Comparison of ENCODE assay signal across 29 cellular contexts in the genomic region with DNA sequence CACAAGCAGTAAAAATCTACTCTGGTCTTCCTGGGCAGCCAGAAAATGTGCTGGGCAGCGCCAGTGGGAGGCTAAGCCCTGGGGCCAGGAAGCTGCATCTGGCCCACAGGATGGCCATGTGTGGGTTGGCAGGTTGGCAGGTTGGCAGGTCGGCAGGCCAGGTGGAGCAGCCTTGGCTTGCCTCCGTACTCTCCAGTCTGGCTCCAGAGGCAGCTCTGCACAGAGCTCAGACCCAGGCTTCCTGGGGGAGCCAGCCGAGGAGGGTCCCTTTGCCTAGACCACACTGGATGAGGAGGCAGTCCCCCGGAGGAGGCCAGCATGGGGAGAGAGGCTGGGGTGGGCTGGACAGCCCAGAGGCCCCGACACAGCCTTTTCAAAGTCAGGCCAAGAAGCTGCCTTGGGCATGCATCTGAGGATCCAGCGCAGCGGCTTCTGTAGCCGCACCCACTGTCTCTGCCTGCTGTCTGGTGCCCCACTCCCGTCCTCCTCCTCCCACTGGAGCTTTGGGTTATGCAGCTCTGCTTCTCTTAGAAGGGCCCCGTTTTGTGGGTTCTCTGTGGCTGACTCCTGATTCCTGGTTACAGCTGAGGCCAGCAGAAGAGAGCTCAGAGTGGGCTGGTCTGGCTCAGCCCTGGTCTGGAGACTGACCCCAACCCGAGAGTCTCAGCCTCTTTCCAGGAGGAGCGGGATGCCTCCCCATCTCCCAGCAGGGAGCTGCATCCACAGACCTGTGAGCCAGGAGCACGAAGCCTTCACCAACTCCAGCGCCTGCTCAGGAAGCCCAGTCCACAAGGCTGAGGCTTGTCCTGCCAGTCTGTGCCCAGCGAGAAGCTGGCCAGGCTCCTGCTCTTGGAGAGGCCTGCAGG. TPM values are rescaled to one million over a fixed set of nuclear protein-coding genes. Genes with fewer than 3 reads are reported as not detected.
DNase-seq lines count a peak whose midpoint lies in the region; ATAC-seq and TF ChIP-seq lines count a peak whose summit lies in the region.
"Had no signal": no experiment of that assay in that cellular context is flagged by ENCODE, and none has a peak within 500 bp of the region (broad histone marks: within the 10 kb centered on the region; RNA-seq: fewer than 3 reads in every experiment).

No MANE protein-coding gene starts in this region.

- no peak for DNase-seq in stimulated activated naive CD8-positive, alpha-beta T cell treated with anti-CD3 and anti-CD28 coated beads, Interleukin-15, amount 100 ng/mL, for 72 hours
- DNase-seq in stimulated activated naive CD8-positive, alpha-beta T cell treated with anti-CD3 and anti-CD28 coated beads, Interleukin-15, Interleukin-2, amounts not matched to agents 100 U/mL and 50 U/mL, for 24 hours: no peak
- DNase-seq in chondrocyte (ENCODE audit: low spot score) (peak; percentile 74), osteoblast (ENCODE audit: insufficient read length, low spot score, missing footprints) (peak; percentile 62), NCI-H1436 treated with DMSO at 0.1 percent for 48 hours (lab: John Stamatoyannopoulos, UW) (no peak), superior temporal gyrus (ENCODE audit: extremely low spot score) (no peak), AG08396 (ENCODE audit: low spot score) (no peak)
- DNase-seq: activated CD4-positive, alpha-beta T cell treated with anti-CD3 and anti-CD28 coated beads, Interleukin-2, amount 10 ng/mL, durations not matched to agents 24 days and 14 days; activated gamma-delta T cell treated with Interleukin-2 at 50 U/mL for 16 hours; activated T-cell treated with anti-CD3 and anti-CD28 coated beads, Interleukin-2, amount 50 U/mL, for 24 hours; COR-L47; H9; kidney glomerular epithelial cell; MM.1S; NCI-H1105 treated with DMSO at 0.1 percent for 48 hours; NCI-H2029; NCI-H2227 treated with DMSO at 0.1 percent for 48 hours; NCI-H526 treated with DMSO at 0.1 percent for 48 hours; nephron progenitor cell; SJCRH30; stimulated activated CD4-positive, alpha-beta T cell treated with anti-CD3 and anti-CD28 coated beads, Interleukin-2, amount 100 ng/mL, for 24 hours; T1000 had no signal

- H3K4me2 ChIP-seq in osteoblast (ENCODE audit: insufficient read depth, low read length): no peak overlapping the region

- H3K4me1 Mint-ChIP-seq in stimulated activated naive CD8-positive, alpha-beta T cell treated with anti-CD3 and anti-CD28 coated beads, Interleukin-15, amount 100 ng/mL, for 72 hours: peaks cover 11% of the 10 kb centered on the region
- H3K4me1 Mint-ChIP-seq in chondrocyte (ENCODE audit: low read depth): no peaks in the 10 kb centered on the region
- H3K4me1 Mint-ChIP-seq: activated CD4-positive, alpha-beta T cell treated with anti-CD3 and anti-CD28 coated beads, Interleukin-2, amount 10 ng/mL, durations not matched to agents 24 days and 14 days had no signal

- no peaks in the 10 kb centered on the region for H3K9me3 ChIP-seq in osteoblast (ENCODE audit: low read depth, low read length)
- H3K9me3 ChIP-seq: adrenal gland, ovary, SJCRH30 had no signal

- H3K79me2 ChIP-seq in osteoblast (ENCODE audit: insufficient read depth, low read length): no peaks in the 10 kb centered on the region

- H3K27ac Mint-ChIP-seq in stimulated activated naive CD8-positive, alpha-beta T cell treated with anti-CD3 and anti-CD28 coated beads, Interleukin-15, amount 100 ng/mL, for 72 hours: no peak overlapping the region
- no peak overlapping the region for H3K27ac Mint-ChIP-seq in chondrocyte (ENCODE audit: unreplicated experiment)
- H3K27ac Mint-ChIP-seq: activated CD4-positive, alpha-beta T cell treated with anti-CD3 and anti-CD28 coated beads, Interleukin-2, amount 10 ng/mL, durations not matched to agents 24 days and 14 days; activated T-cell treated with anti-CD3 and anti-CD28 coated beads, Interleukin-2, amount 50 U/mL, for 24 hours; H9; nephron progenitor cell had no signal

- H3K27me3 Mint-ChIP-seq in stimulated activated naive CD8-positive, alpha-beta T cell treated with anti-CD3 and anti-CD28 coated beads, Interleukin-15, amount 100 ng/mL, for 72 hours: peaks cover 47% of the 10 kb centered on the region
- H3K27me3 Mint-ChIP-seq in chondrocyte (ENCODE audit: low read depth): peaks cover 59% of the 10 kb centered on the region

- peaks cover 9 to 11% of the 10 kb centered on the region in 2 donors for H3K9me3 Mint-ChIP-seq in stimulated activated naive CD8-positive, alpha-beta T cell treated with anti-CD3 and anti-CD28 coated beads, Interleukin-15, amount 100 ng/mL, for 72 hours
- H3K9me3 Mint-ChIP-seq in chondrocyte (ENCODE audit: low read depth): peaks cover 14% of the 10 kb centered on the region
- H3K9me3 Mint-ChIP-seq: activated CD4-positive, alpha-beta T cell treated with anti-CD3 and anti-CD28 coated beads, Interleukin-2, amount 10 ng/mL, durations not matched to agents 24 days and 14 days; central memory CD8-positive, alpha-beta T cell had no signal

- TF ChIP-seq CTCF in chondrocyte (IDR thresholded peaks at IDR 0.05) (no peak), osteoblast (IDR thresholded peaks at IDR 0.05; ENCODE audit: extremely low read depth, low read depth, low read length) (no peak)

- no peak overlapping the region for H3K4me3 Mint-ChIP-seq in stimulated activated naive CD8-positive, alpha-beta T cell treated with anti-CD3 and anti-CD28 coated beads, Interleukin-15, amount 100 ng/mL, for 72 hours
- no peak overlapping the region for H3K4me3 Mint-ChIP-seq in chondrocyte (ENCODE audit: unreplicated experiment)
- H3K4me3 Mint-ChIP-seq: activated CD4-positive, alpha-beta T cell treated with anti-CD3 and anti-CD28 coated beads, Interleukin-2, amount 10 ng/mL, durations not matched to agents 24 days and 14 days; activated T-cell treated with anti-CD3 and anti-CD28 coated beads, Interleukin-2, amount 50 U/mL, for 24 hours; central memory CD8-positive, alpha-beta T cell; H9; nephron progenitor cell had no signal

- no peaks in the 10 kb centered on the region for H3K4me1 ChIP-seq in osteoblast (ENCODE audit: insufficient read depth, low read length)
- H3K4me1 ChIP-seq: adrenal gland, SJCRH30, tibial nerve had no signal

- H4K20me1 ChIP-seq in osteoblast (ENCODE audit: insufficient read depth, low read length): no peaks in the 10 kb centered on the region

- no peak overlapping the region for H2AFZ ChIP-seq in osteoblast (ENCODE audit: low read length)

- H3K36me3 Mint-ChIP-seq in chondrocyte (ENCODE audit: low read depth): peaks cover 8% of the 10 kb centered on the region

- no peaks in the 10 kb centered on the region for H3K36me3 ChIP-seq in osteoblast (ENCODE audit: insufficient read depth, low read length)
- H3K36me3 ChIP-seq: adrenal gland, ovary, SJCRH30, tibial nerve, WERI-Rb-1 had no signal

- peaks cover 26% of the 10 kb centered on the region for H3K27me3 ChIP-seq in osteoblast (ENCODE audit: insufficient read depth, low read length)
- H3K27me3 ChIP-seq: ovary, SJCRH30 had no signal

- H3K27ac ChIP-seq in osteoblast (ENCODE audit: low read depth, low read length): no peak overlapping the region
- H3K27ac ChIP-seq: adrenal gland, HL-60, ovary, SJCRH30, tibial nerve, WERI-Rb-1 had no signal

- H3K4me3 ChIP-seq in osteoblast (ENCODE audit: insufficient read depth, low read length): no peak overlapping the region
- H3K4me3 ChIP-seq: adrenal gland, lung, ovary, SJCRH30, tibial nerve had no signal

- ATAC-seq in stimulated activated naive CD8-positive, alpha-beta T cell treated with anti-CD3 and anti-CD28 coated beads, Interleukin-15, amount 100 ng/mL, for 72 hours: peak; percentile 20
- no peak for ATAC-seq in stimulated activated naive CD8-positive, alpha-beta T cell treated with anti-CD3 and anti-CD28 coated beads, Interleukin-15, Interleukin-2, amounts not matched to agents 100 U/mL and 50 U/mL, for 24 hours

RNA-seq across cellular contexts. Expression of a gene that starts 44.6 kb away (rescaled TPM):
- total RNA-seq in chondrocyte (0.49 to 0.92 TPM (median 0.89 TPM) in 3 replicates), osteoblast (under 0.01 and 0.29 TPM in 2 replicates)
- total RNA-seq: activated CD4-positive, alpha-beta T cell treated with anti-CD3 and anti-CD28 coated beads, Interleukin-2, amount 10 ng/mL, durations not matched to agents 24 days and 14 days had no signal

Comparison
In these comparisons a context has a peak if more than half of its experiments do, and no peak if none do; other contexts are left out.
1. DNase-seq: peak in chondrocyte (single experiment) and osteoblast (single experiment); none in stimulated activated naive CD8-positive, alpha-beta T cell treated with anti-CD3 and anti-CD28 coated beads, Interleukin-15, amount 100 ng/mL, for 72 hours (0 of 2), stimulated activated naive CD8-positive, alpha-beta T cell treated with anti-CD3 and anti-CD28 coated beads, Interleukin-15, Interleukin-2, amounts not matched to agents 100 U/mL and 50 U/mL, for 24 hours (single experiment), NCI-H1436 treated with DMSO at 0.1 percent for 48 hours (single experiment), superior temporal gyrus (single experiment) and AG08396 (single experiment).